1 cellular context compared by ENCODE assay signal in the genomic region with DNA sequence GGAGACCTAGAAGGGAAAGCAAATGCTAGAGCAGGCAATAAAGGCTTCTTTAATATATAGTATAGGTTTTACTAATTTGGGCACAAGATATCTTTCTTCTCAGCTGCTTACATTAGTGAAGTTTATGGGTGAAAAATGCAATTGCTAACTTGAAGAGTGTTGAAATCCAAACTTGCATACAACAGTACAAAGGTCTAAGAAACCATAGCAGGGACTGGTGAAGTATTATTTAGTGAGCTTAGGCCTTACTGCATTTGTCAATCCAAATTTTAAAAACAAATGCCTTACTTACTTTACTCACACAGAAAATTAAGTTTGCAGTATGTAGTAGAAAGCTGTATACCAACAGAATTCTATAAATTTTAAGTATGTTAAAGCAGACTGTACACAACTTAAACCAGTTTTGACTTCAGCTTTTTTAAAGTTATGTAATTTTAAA.
TF ChIP-seq lines count a peak whose summit lies in the region.

No MANE protein-coding gene starts in this region.

TF ChIP-seq in GM12878, 131 proteins besides CTCF, POLR2A, EP300 and RAD21:
- TF ChIP-seq BCL11A (IDR thresholded peaks at IDR 0.05; ENCODE audit: low read depth, low read length) (no peak), STAT1 (conservative IDR thresholded peaks at IDR 0.05) (no peak), TCF12 (IDR thresholded peaks at IDR 0.05; ENCODE audit: low read depth, low read length) (no peak), BHLHE40 (IDR thresholded peaks at IDR 0.05; ENCODE audit: borderline replicate concordance in 1 of 2, low read depth in 2 of 2, low read length in 1 of 2) (no peak), CBX3 (IDR thresholded peaks at IDR 0.05; ENCODE audit: borderline replicate concordance, low read depth) (no peak), HDAC2 (IDR thresholded peaks at IDR 0.05) (no peak), CHD4 (IDR thresholded peaks at IDR 0.05) (no peak), ZNF384 (IDR thresholded peaks at IDR 0.05; ENCODE audit: borderline replicate concordance, low read depth, low read length) (no peak), SP1 (IDR thresholded peaks at IDR 0.05; ENCODE audit: low read depth, low read length) (no peak), RUNX3 (IDR thresholded peaks at IDR 0.05; ENCODE audit: low read length) (no peak), TBL1XR1 (IDR thresholded peaks at IDR 0.05; ENCODE audit: low read depth, low read length) (no peak), RB1 (IDR thresholded peaks at IDR 0.05; ENCODE audit: borderline replicate concordance) (no peak), HCFC1 (IDR thresholded peaks at IDR 0.05; ENCODE audit: low read length) (no peak)
- TF ChIP-seq, protein P1, sequence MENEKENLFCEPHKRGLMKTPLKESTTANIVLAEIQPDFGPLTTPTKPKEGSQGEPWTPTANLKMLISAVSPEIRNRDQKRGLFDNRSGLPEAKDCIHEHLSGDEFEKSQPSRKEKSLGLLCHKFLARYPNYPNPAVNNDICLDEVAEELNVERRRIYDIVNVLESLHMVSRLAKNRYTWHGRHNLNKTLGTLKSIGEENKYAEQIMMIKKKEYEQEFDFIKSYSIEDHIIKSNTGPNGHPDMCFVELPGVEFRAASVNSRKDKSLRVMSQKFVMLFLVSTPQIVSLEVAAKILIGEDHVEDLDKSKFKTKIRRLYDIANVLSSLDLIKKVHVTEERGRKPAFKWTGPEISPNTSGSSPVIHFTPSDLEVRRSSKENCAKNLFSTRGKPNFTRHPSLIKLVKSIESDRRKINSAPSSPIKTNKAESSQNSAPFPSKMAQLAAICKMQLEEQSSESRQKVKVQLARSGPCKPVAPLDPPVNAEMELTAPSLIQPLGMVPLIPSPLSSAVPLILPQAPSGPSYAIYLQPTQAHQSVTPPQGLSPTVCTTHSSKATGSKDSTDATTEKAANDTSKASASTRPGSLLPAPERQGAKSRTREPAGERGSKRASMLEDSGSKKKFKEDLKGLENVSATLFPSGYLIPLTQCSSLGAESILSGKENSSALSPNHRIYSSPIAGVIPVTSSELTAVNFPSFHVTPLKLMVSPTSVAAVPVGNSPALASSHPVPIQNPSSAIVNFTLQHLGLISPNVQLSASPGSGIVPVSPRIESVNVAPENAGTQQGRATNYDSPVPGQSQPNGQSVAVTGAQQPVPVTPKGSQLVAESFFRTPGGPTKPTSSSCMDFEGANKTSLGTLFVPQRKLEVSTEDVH (IDR thresholded peaks at IDR 0.05; ENCODE audit: low read depth, partially characterized antibody): no peak
- TF ChIP-seq, protein P2, sequence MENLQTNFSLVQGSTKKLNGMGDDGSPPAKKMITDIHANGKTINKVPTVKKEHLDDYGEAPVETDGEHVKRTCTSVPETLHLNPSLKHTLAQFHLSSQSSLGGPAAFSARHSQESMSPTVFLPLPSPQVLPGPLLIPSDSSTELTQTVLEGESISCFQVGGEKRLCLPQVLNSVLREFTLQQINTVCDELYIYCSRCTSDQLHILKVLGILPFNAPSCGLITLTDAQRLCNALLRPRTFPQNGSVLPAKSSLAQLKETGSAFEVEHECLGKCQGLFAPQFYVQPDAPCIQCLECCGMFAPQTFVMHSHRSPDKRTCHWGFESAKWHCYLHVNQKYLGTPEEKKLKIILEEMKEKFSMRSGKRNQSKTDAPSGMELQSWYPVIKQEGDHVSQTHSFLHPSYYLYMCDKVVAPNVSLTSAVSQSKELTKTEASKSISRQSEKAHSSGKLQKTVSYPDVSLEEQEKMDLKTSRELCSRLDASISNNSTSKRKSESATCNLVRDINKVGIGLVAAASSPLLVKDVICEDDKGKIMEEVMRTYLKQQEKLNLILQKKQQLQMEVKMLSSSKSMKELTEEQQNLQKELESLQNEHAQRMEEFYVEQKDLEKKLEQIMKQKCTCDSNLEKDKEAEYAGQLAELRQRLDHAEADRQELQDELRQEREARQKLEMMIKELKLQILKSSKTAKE (IDR thresholded peaks at IDR 0.05; ENCODE audit: low read depth, poor library complexity, severe bottlenecking): no peak
- TF ChIP-seq, protein P3, sequence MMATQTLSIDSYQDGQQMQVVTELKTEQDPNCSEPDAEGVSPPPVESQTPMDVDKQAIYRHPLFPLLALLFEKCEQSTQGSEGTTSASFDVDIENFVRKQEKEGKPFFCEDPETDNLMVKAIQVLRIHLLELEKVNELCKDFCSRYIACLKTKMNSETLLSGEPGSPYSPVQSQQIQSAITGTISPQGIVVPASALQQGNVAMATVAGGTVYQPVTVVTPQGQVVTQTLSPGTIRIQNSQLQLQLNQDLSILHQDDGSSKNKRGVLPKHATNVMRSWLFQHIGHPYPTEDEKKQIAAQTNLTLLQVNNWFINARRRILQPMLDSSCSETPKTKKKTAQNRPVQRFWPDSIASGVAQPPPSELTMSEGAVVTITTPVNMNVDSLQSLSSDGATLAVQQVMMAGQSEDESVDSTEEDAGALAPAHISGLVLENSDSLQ (IDR thresholded peaks at IDR 0.05): no peak
- TF ChIP-seq, protein P4, sequence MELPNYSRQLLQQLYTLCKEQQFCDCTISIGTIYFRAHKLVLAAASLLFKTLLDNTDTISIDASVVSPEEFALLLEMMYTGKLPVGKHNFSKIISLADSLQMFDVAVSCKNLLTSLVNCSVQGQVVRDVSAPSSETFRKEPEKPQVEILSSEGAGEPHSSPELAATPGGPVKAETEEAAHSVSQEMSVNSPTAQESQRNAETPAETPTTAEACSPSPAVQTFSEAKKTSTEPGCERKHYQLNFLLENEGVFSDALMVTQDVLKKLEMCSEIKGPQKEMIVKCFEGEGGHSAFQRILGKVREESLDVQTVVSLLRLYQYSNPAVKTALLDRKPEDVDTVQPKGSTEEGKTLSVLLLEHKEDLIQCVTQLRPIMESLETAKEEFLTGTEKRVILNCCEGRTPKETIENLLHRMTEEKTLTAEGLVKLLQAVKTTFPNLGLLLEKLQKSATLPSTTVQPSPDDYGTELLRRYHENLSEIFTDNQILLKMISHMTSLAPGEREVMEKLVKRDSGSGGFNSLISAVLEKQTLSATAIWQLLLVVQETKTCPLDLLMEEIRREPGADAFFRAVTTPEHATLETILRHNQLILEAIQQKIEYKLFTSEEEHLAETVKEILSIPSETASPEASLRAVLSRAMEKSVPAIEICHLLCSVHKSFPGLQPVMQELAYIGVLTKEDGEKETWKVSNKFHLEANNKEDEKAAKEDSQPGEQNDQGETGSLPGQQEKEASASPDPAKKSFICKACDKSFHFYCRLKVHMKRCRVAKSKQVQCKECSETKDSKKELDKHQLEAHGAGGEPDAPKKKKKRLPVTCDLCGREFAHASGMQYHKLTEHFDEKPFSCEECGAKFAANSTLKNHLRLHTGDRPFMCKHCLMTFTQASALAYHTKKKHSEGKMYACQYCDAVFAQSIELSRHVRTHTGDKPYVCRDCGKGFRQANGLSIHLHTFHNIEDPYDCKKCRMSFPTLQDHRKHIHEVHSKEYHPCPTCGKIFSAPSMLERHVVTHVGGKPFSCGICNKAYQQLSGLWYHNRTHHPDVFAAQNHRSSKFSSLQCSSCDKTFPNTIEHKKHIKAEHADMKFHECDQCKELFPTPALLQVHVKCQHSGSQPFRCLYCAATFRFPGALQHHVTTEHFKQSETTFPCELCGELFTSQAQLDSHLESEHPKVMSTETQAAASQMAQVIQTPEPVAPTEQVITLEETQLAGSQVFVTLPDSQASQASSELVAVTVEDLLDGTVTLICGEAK (IDR thresholded peaks at IDR 0.05; ENCODE audit: borderline replicate concordance): no peak
